Comparison of ENCODE assay signal across 23 cellular contexts in the genomic region with DNA sequence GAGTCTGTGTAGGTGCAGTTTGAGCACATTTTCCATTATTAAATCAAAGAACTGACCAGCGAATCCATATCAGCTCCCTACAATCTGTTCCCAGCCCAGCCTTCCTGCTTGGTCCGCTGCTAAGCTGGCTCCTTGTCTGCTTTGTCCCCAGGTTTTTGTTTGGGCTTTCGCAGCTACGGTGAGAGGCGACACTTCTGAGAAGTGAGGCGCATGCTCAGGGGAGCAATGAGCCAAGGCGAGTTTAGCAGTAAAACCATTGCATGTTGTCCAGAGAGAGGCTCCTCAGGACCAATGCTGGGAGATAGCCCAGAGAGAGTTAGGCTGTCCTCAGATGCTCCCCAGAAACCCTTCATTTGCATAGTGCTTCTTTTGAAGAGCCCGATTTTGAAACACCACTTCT.
"Had no signal": no experiment of that assay in that cellular context is flagged by ENCODE, and none has a peak within 500 bp of the region (broad histone marks: within the 10 kb centered on the region; RNA-seq: fewer than 3 reads in every experiment).

No MANE protein-coding gene starts in this region.

- H3K4me1 ChIP-seq: lower lobe of right lung, psoas muscle, sigmoid colon, spleen, testis, tibial nerve, upper lobe of right lung, uterus had no signal

- H3K36me3 ChIP-seq: lower lobe of right lung, ovary, sigmoid colon, spleen, tibial nerve, upper lobe of right lung, uterus had no signal

- H3K27ac ChIP-seq: dorsolateral prefrontal cortex, lower lobe of right lung, ovary, psoas muscle, sigmoid colon, spleen, testis, tibial nerve, upper lobe of right lung, uterus had no signal

- H3K4me1 Mint-ChIP-seq: memory B cell; naive B cell; neural crest cell; stimulated activated memory B cell treated with anti-CD40 and anti-IgM and Interleukin-4, amounts not matched to agents 10 μg/mL and 1 μg/mL and 100 μg/mL, for 72 hours had no signal

- DNase-seq: effector CD4-positive, alpha-beta T cell; left ventricle myocardium superior; lower lobe of right lung; mucosa of descending colon; naive B cell; nucleus accumbens; ovary; posterior cingulate gyrus; psoas muscle; right cardiac atrium; sigmoid colon; spleen; stimulated activated CD4-positive, alpha-beta T cell treated with anti-CD3 and anti-CD28 coated beads, Interleukin-4, amount 100 ng/mL, for 4 hours; stimulated activated naive CD8-positive, alpha-beta T cell treated with anti-CD3 and anti-CD28 coated beads, Interleukin-15, Interleukin-2, amounts not matched to agents 100 U/mL and 50 U/mL, for 24 hours; testis; upper lobe of right lung; uterus had no signal

- H3K36me3 Mint-ChIP-seq: memory B cell; natural killer cell treated with Interleukin-12 subunit alpha and Interleukin-12 subunit beta and Interleukin-15 and Interleukin-18, amount 100 ng/mL, for 72 hours; stimulated activated memory B cell treated with anti-CD40 and anti-IgM and Interleukin-4, amounts not matched to agents 10 μg/mL and 1 μg/mL and 100 μg/mL, for 72 hours had no signal

- H3K4me3 ChIP-seq: dorsolateral prefrontal cortex, lower lobe of right lung, mucosa of descending colon, ovary, psoas muscle, sigmoid colon, spleen, testis, tibial nerve, upper lobe of right lung, uterus had no signal

- ATAC-seq: left ventricle myocardium superior; lower lobe of right lung; mucosa of descending colon; natural killer cell treated with Interleukin-12 subunit alpha and Interleukin-12 subunit beta and Interleukin-15 and Interleukin-18, amount 100 ng/mL, for 72 hours; psoas muscle; right cardiac atrium; stimulated activated memory B cell treated with anti-CD40 and anti-IgM and Interleukin-4, amounts not matched to agents 10 μg/mL and 1 μg/mL and 100 μg/mL, for 72 hours; stimulated activated naive CD8-positive, alpha-beta T cell treated with anti-CD3 and anti-CD28 coated beads, Interleukin-15, Interleukin-2, amounts not matched to agents 100 U/mL and 50 U/mL, for 24 hours; upper lobe of right lung had no signal

- H3K9me3 Mint-ChIP-seq: memory B cell; neural crest cell; stimulated activated memory B cell treated with anti-CD40 and anti-IgM and Interleukin-4, amounts not matched to agents 10 μg/mL and 1 μg/mL and 100 μg/mL, for 72 hours had no signal

- H3K27ac Mint-ChIP-seq: memory B cell; naive B cell; natural killer cell treated with Interleukin-12 subunit alpha and Interleukin-12 subunit beta and Interleukin-15 and Interleukin-18, amount 100 ng/mL, for 72 hours; stimulated activated memory B cell treated with anti-CD40 and anti-IgM and Interleukin-4, amounts not matched to agents 10 μg/mL and 1 μg/mL and 100 μg/mL, for 72 hours had no signal

- H3K4me3 Mint-ChIP-seq: memory B cell; naive B cell; natural killer cell treated with Interleukin-12 subunit alpha and Interleukin-12 subunit beta and Interleukin-15 and Interleukin-18, amount 100 ng/mL, for 72 hours; neural crest cell; stimulated activated memory B cell treated with anti-CD40 and anti-IgM and Interleukin-4, amounts not matched to agents 10 μg/mL and 1 μg/mL and 100 μg/mL, for 72 hours had no signal

- H3K9me3 ChIP-seq: lower lobe of right lung, mucosa of descending colon, ovary, psoas muscle, sigmoid colon, spleen, testis, tibial nerve, upper lobe of right lung, uterus had no signal

- H3K27me3 ChIP-seq: ovary, sigmoid colon, testis, tibial nerve, upper lobe of right lung, uterus had no signal
